2 cellular contexts compared by ENCODE assay signal in genomic region chr9:81613002-81613750, GRCh38.
TF ChIP-seq lines count a peak whose summit lies in the region.

No MANE protein-coding gene starts in this region.

TF ChIP-seq in IMR-90, 13 proteins besides CTCF, POLR2A, EP300 and RAD21 (continued from another document):
- TF ChIP-seq USF2 (IDR thresholded peaks at IDR 0.05; ENCODE audit: low read depth, low read length) (no peak), CEBPB (IDR thresholded peaks at IDR 0.05; ENCODE audit: low read depth, low read length) (peak; percentile 94)

TF ChIP-seq in HepG2, 621 proteins besides CTCF, POLR2A, EP300 and RAD21 (continued from another document):
- TF ChIP-seq HINFP (CRISPR knock-in tag; IDR thresholded peaks at IDR 0.05; ENCODE audit: low read depth) = no peak
- no peak for TF ChIP-seq ZNF432 (CRISPR knock-in tag; IDR thresholded peaks at IDR 0.05; ENCODE audit: borderline replicate concordance)
- TF ChIP-seq NFE2L1 (CRISPR knock-in tag; IDR thresholded peaks at IDR 0.05; ENCODE audit: borderline replicate concordance) = no peak
- TF ChIP-seq ZNF224 (CRISPR knock-in tag; IDR thresholded peaks at IDR 0.05) = no peak
- no peak for TF ChIP-seq HHEX (CRISPR knock-in tag; IDR thresholded peaks at IDR 0.05)
- no peak for TF ChIP-seq PLSCR1 (CRISPR knock-in tag; IDR thresholded peaks at IDR 0.05; ENCODE audit: borderline replicate concordance)
- peak; percentile 7; the same call in 1 of the 2 replicates for TF ChIP-seq CEBPG (CRISPR knock-in tag; IDR thresholded peaks at IDR 0.05)
